In genomic region chr11:133928628-133929059, GRCh38 we compare ENCODE assay signal across 9 cellular contexts. TPM values are rescaled to one million over a fixed set of nuclear protein-coding genes. Genes with fewer than 3 reads are reported as not detected.
A peak's percentile ranks its signal among the peaks of the same experiment; 100 is the strongest.
DNase-seq lines count a peak whose midpoint lies in the region; ATAC-seq and TF ChIP-seq lines count a peak whose summit lies in the region.
"Had no signal": no experiment of that assay in that cellular context is flagged by ENCODE, and none has a peak within 500 bp of the region (broad histone marks: within the 10 kb centered on the region; RNA-seq: fewer than 3 reads in every experiment).

No MANE protein-coding gene starts in this region.

- peaks cover 67% of the 10 kb centered on the region for H3K36me3 Mint-ChIP-seq in activated naive CD4-positive, alpha-beta T cell treated with anti-CD3 and anti-CD28 coated beads, Interleukin-2, amount 10 ng/mL, durations not matched to agents 7 days and 5 days

- intact Hi-C loops in dorsolateral prefrontal cortex (cut with DNase I), result loop anchor here in 1 of 2 donors (5.0 kb wide), 2 partner anchors 119 to 214 kb away; no protein-coding TSS in a partner anchor

- H3K4me3 ChIP-seq in dorsolateral prefrontal cortex, result no peak overlapping the region
- H3K4me3 ChIP-seq: A549 had no signal

- CTCF ChIA-PET in activated naive CD4-positive, alpha-beta T cell treated with anti-CD3 and anti-CD28 coated beads, Interleukin-2, amount 10 ng/mL, durations not matched to agents 7 days and 5 days (lab: Charles Lee), result interaction anchor here (0.7 to 2.8 kb wide), 23 partner anchors 9 to 224 kb away, joined by 3 to 71 read pairs (median 10); partner anchors contain the start of genes IGSF9B and JAM3

- DNase-seq in NCI-H2081 (lab: John Stamatoyannopoulos, UW) (peak; percentile 65 to 75), NCI-H2081 treated with DMSO at 0.1 percent for 48 hours (lab: John Stamatoyannopoulos, UW) (no peak), NCI-H748 (lab: John Stamatoyannopoulos, UW; ENCODE audit: unreplicated experiment) (peak; percentile 74), dorsolateral prefrontal cortex (no peak)
- DNase-seq in activated naive CD4-positive, alpha-beta T cell treated with anti-CD3 and anti-CD28 coated beads, Interleukin-2, amount 10 ng/mL, durations not matched to agents 7 days and 5 days, result peak; percentile 86
- DNase-seq in stimulated activated CD4-positive, alpha-beta T cell treated with anti-CD3 and anti-CD28 coated beads, Interleukin-4, amount 100 ng/mL, for 48 hours (ENCODE audit: low read depth in 2 of 2), result peak; percentile 57 to 73

- TF ChIP-seq CTCF in dorsolateral prefrontal cortex (IDR thresholded peaks at IDR 0.05 in 54 of 56, conservative IDR thresholded peaks at IDR 0.05 in 2 of 56; ENCODE audit: low read depth in 1 of 56, partially characterized antibody in 56 of 56), result no peak

- H3K4me1 Mint-ChIP-seq in activated naive CD4-positive, alpha-beta T cell treated with anti-CD3 and anti-CD28 coated beads, Interleukin-2, amount 10 ng/mL, durations not matched to agents 7 days and 5 days, result peaks cover 62% of the 10 kb centered on the region

- peak overlapping the region; percentile 89 for H3K27ac Mint-ChIP-seq in activated naive CD4-positive, alpha-beta T cell treated with anti-CD3 and anti-CD28 coated beads, Interleukin-2, amount 10 ng/mL, durations not matched to agents 7 days and 5 days

- H3K27me3 ChIP-seq in dorsolateral prefrontal cortex, result peaks cover 0 to 10% (median 0%) of the 10 kb centered on the region in 45 donors

- no peaks in the 10 kb centered on the region for H3K9me3 Mint-ChIP-seq in activated naive CD4-positive, alpha-beta T cell treated with anti-CD3 and anti-CD28 coated beads, Interleukin-2, amount 10 ng/mL, durations not matched to agents 7 days and 5 days

- ATAC-seq in HG03159 (IDR thresholded peaks at IDR 0.05; ENCODE audit: unreplicated experiment) (no peak), GM21381 (IDR thresholded peaks at IDR 0.05; ENCODE audit: unreplicated experiment) (no peak)

- peak overlapping the region in 1 of 59 donors; percentile 25 for H3K27ac ChIP-seq in dorsolateral prefrontal cortex
- H3K27ac ChIP-seq: A549 had no signal

- H3K4me3 Mint-ChIP-seq in activated naive CD4-positive, alpha-beta T cell treated with anti-CD3 and anti-CD28 coated beads, Interleukin-2, amount 10 ng/mL, durations not matched to agents 7 days and 5 days, result peak overlapping the region; percentile 64

- no peaks in the 10 kb centered on the region for H3K27me3 Mint-ChIP-seq in activated naive CD4-positive, alpha-beta T cell treated with anti-CD3 and anti-CD28 coated beads, Interleukin-2, amount 10 ng/mL, durations not matched to agents 7 days and 5 days

RNA-seq across cellular contexts. Expression of gene IGSF9B, which starts 28.1 kb away (rescaled TPM):
- 100 to 1,000 TPM in 25 of 120 experiments, 10 to 100 TPM in 95; 29.3 to 315 (median 85.3) TPM for total RNA-seq in dorsolateral prefrontal cortex

Comparison
In these comparisons a context has a peak if more than half of its experiments do, and no peak if none do; other contexts are left out.
1. DNase-seq: peak in NCI-H2081 (2 of 2), NCI-H748 (single experiment), activated naive CD4-positive, alpha-beta T cell treated with anti-CD3 and anti-CD28 coated beads, Interleukin-2, amount 10 ng/mL, durations not matched to agents 7 days and 5 days (single experiment) and stimulated activated CD4-positive, alpha-beta T cell treated with anti-CD3 and anti-CD28 coated beads, Interleukin-4, amount 100 ng/mL, for 48 hours (2 of 2); none in NCI-H2081 treated with DMSO at 0.1 percent for 48 hours (single experiment) and dorsolateral prefrontal cortex (0 of 10).